22 cellular contexts compared by ENCODE assay signal in genomic region chr12:118685983-118686607, GRCh38.
"Had no signal": no experiment of that assay in that cellular context is flagged by ENCODE, and none has a peak within 500 bp of the region (broad histone marks: within the 10 kb centered on the region; RNA-seq: fewer than 3 reads in every experiment).

No MANE protein-coding gene starts in this region.

- H3K4me3 ChIP-seq: body of pancreas, cardiac muscle cell, spleen, thoracic aorta, upper lobe of left lung had no signal

- H3K9ac ChIP-seq: parathyroid adenoma had no signal

- H3K27me3 ChIP-seq: body of pancreas, cardiac muscle cell, spleen, upper lobe of left lung had no signal

- H3K4me1 Mint-ChIP-seq: activated naive CD4-positive, alpha-beta T cell treated with anti-CD3 and anti-CD28 coated beads, Interleukin-2, amount 50 U/mL, for 24 hours had no signal

- ATAC-seq: body of pancreas, left ventricle myocardium superior, sciatic nerve had no signal

- H3K36me3 ChIP-seq: cardiac muscle cell, spleen, thoracic aorta, upper lobe of left lung had no signal

- H3K4me1 ChIP-seq: body of pancreas, parathyroid adenoma, spleen, upper lobe of left lung had no signal

- H3K36me3 Mint-ChIP-seq: activated naive CD4-positive, alpha-beta T cell treated with anti-CD3 and anti-CD28 coated beads, Interleukin-2, amount 50 U/mL, for 24 hours had no signal

- H3K4me3 Mint-ChIP-seq: activated naive CD4-positive, alpha-beta T cell treated with anti-CD3 and anti-CD28 coated beads, Interleukin-2, amount 50 U/mL, for 24 hours had no signal

- DNase-seq: activated CD4-positive, alpha-beta T cell treated with anti-CD3 and anti-CD28 coated beads for 1 hour; activated CD4-positive, alpha-beta T cell treated with anti-CD3 and anti-CD28 coated beads, Interleukin-2, amount 50 U/mL, for 1 hour; activated gamma-delta T cell treated with Interleukin-2 at 50 U/mL for 16 hours; activated T-cell treated with anti-CD3 and anti-CD28 coated beads, Interleukin-2, amount 50 U/mL, for 1 hour; anterior cingulate cortex; body of pancreas; foreskin fibroblast; kidney glomerular epithelial cell; left ventricle myocardium superior; mammary epithelial cell; midbrain; nucleus accumbens; spleen; stimulated activated CD4-positive, alpha-beta T cell treated with anti-CD3 and anti-CD28 coated beads, Interleukin-4, amount 100 ng/mL, for 24 hours; stimulated activated naive CD4-positive, alpha-beta T cell treated with Interleukin-2 at 50 U/mL for 16 hours; upper lobe of left lung had no signal

- H3K9me3 ChIP-seq: body of pancreas, thoracic aorta, upper lobe of left lung had no signal

- H3K27ac Mint-ChIP-seq: activated naive CD4-positive, alpha-beta T cell treated with anti-CD3 and anti-CD28 coated beads, Interleukin-2, amount 50 U/mL, for 24 hours had no signal

- FAIRE-seq: endometrium had no signal

- H3K27ac ChIP-seq: body of pancreas, cardiac muscle cell, parathyroid adenoma, spleen, thoracic aorta, upper lobe of left lung had no signal
